Comparison of ENCODE assay signal across 10 cellular contexts in genomic region chr5:174503461-174504265, GRCh38.
DNase-seq lines count a peak whose midpoint lies in the region; ATAC-seq and TF ChIP-seq lines count a peak whose summit lies in the region.
"Had no signal": no experiment of that assay in that cellular context is flagged by ENCODE, and none has a peak within 500 bp of the region (broad histone marks: within the 10 kb centered on the region; RNA-seq: fewer than 3 reads in every experiment).

No MANE protein-coding gene starts in this region.

- intact Hi-C loops in activated CD4-positive, alpha-beta T cell treated with anti-CD3 and anti-CD28 coated beads, Interleukin-2, amount 10 ng/mL, durations not matched to agents 24 days and 14 days (cut with micrococcal nuclease): no loop called here

- ATAC-seq in HG03135 (IDR thresholded peaks at IDR 0.05; ENCODE audit: unreplicated experiment): no peak

- H3K9me3 ChIP-seq in parathyroid adenoma (ENCODE audit: control insufficient read depth, low read length): no peaks in the 10 kb centered on the region

- H3K4me1 Mint-ChIP-seq in activated CD4-positive, alpha-beta T cell treated with anti-CD3 and anti-CD28 coated beads, Interleukin-2, amount 10 ng/mL, durations not matched to agents 24 days and 14 days: no peaks in the 10 kb centered on the region
- H3K4me1 Mint-ChIP-seq: central memory CD8-positive, alpha-beta T cell had no signal

- H3K27ac Mint-ChIP-seq in activated CD4-positive, alpha-beta T cell treated with anti-CD3 and anti-CD28 coated beads, Interleukin-2, amount 10 ng/mL, durations not matched to agents 24 days and 14 days: no peak overlapping the region

- H3K4me3 Mint-ChIP-seq in activated CD4-positive, alpha-beta T cell treated with anti-CD3 and anti-CD28 coated beads, Interleukin-2, amount 10 ng/mL, durations not matched to agents 24 days and 14 days: no peak overlapping the region
- H3K4me3 Mint-ChIP-seq: central memory CD8-positive, alpha-beta T cell had no signal

- DNase-seq in DMS153 (lab: John Stamatoyannopoulos, UW): peak; percentile 49
- peak; percentile 95 for DNase-seq in NCI-H748 (lab: John Stamatoyannopoulos, UW; ENCODE audit: unreplicated experiment)
- DNase-seq in cerebellar cortex (ENCODE audit: low spot score): peak; percentile 10
- DNase-seq in T-helper 2 cell: no peak
- DNase-seq in activated CD4-positive, CD25-positive, alpha-beta regulatory T cell treated with anti-CD3 and anti-CD28 coated beads, Interleukin-2, amount 50 U/mL, for 72 hours: no peak
- DNase-seq in activated CD4-positive, alpha-beta T cell treated with anti-CD3 and anti-CD28 coated beads, Interleukin-2, amount 10 ng/mL, durations not matched to agents 24 days and 14 days: no peak
- DNase-seq: MV-4-11 had no signal

- H3K79me2 ChIP-seq in parathyroid adenoma: no peaks in the 10 kb centered on the region

- no peaks in the 10 kb centered on the region for H3K27me3 Mint-ChIP-seq in activated CD4-positive, alpha-beta T cell treated with anti-CD3 and anti-CD28 coated beads, Interleukin-2, amount 10 ng/mL, durations not matched to agents 24 days and 14 days
- H3K27me3 Mint-ChIP-seq: central memory CD8-positive, alpha-beta T cell had no signal

- H3K36me3 ChIP-seq in parathyroid adenoma (ENCODE audit: control insufficient read depth, insufficient read depth, low read length): no peaks in the 10 kb centered on the region

- peak overlapping the region; percentile 34 for H2AFZ ChIP-seq in parathyroid adenoma

- no peaks in the 10 kb centered on the region for H3K9me3 Mint-ChIP-seq in activated CD4-positive, alpha-beta T cell treated with anti-CD3 and anti-CD28 coated beads, Interleukin-2, amount 10 ng/mL, durations not matched to agents 24 days and 14 days

- no peak overlapping the region for H3K9ac ChIP-seq in parathyroid adenoma

- no peak overlapping the region for H3K27ac ChIP-seq in parathyroid adenoma

- H3K4me2 ChIP-seq in parathyroid adenoma (ENCODE audit: low read length): peak overlapping the region; percentile 48

- H3K27me3 ChIP-seq in parathyroid adenoma (ENCODE audit: control insufficient read depth, insufficient read depth, low read length): no peaks in the 10 kb centered on the region

- H3K4me3 ChIP-seq in parathyroid adenoma (ENCODE audit: low read depth, low read length): no peak overlapping the region

- peaks cover 15% of the 10 kb centered on the region for H3K4me1 ChIP-seq in parathyroid adenoma

- TF ChIP-seq CTCF in parathyroid adenoma (IDR thresholded peaks at IDR 0.05): no peak

- no peaks in the 10 kb centered on the region for H3K36me3 Mint-ChIP-seq in activated CD4-positive, alpha-beta T cell treated with anti-CD3 and anti-CD28 coated beads, Interleukin-2, amount 10 ng/mL, durations not matched to agents 24 days and 14 days (ENCODE audit: low read depth)

Comparison
In these comparisons a context has a peak if more than half of its experiments do, and no peak if none do; other contexts are left out.
1. DNase-seq: peak in DMS153 (single experiment), NCI-H748 (single experiment) and cerebellar cortex (single experiment); none in T-helper 2 cell (0 of 5), activated CD4-positive, CD25-positive, alpha-beta regulatory T cell treated with anti-CD3 and anti-CD28 coated beads, Interleukin-2, amount 50 U/mL, for 72 hours (single experiment) and activated CD4-positive, alpha-beta T cell treated with anti-CD3 and anti-CD28 coated beads, Interleukin-2, amount 10 ng/mL, durations not matched to agents 24 days and 14 days (single experiment).